In genomic region chr21:45525153-45525909, GRCh38 we compare ENCODE assay signal across 17 cellular contexts. TPM values are rescaled to one million over a fixed set of nuclear protein-coding genes. Genes with fewer than 3 reads are reported as not detected.
DNase-seq lines count a peak whose midpoint lies in the region; ATAC-seq and TF ChIP-seq lines count a peak whose summit lies in the region.
"Had no signal": no experiment of that assay in that cellular context is flagged by ENCODE, and none has a peak within 500 bp of the region (broad histone marks: within the 10 kb centered on the region; RNA-seq: fewer than 3 reads in every experiment).

No MANE protein-coding gene starts in this region.

- no peaks in the 10 kb centered on the region for H3K79me2 ChIP-seq in osteoblast (ENCODE audit: insufficient read depth, low read length)

- H3K9me3 ChIP-seq in colonic mucosa (no peaks in the 10 kb centered on the region), osteoblast (ENCODE audit: low read depth, low read length) (peaks cover 3% of the 10 kb centered on the region)

- no peaks in the 10 kb centered on the region for H3K27me3 Mint-ChIP-seq in T-cell
- H3K27me3 Mint-ChIP-seq: naive thymus-derived CD4-positive, alpha-beta T cell had no signal

- no peak for TF ChIP-seq CTCF in VCaP (conservative IDR thresholded peaks at IDR 0.05)
- no peak for TF ChIP-seq CTCF in colonic mucosa (IDR thresholded peaks at IDR 0.05)
- TF ChIP-seq CTCF in osteoblast (IDR thresholded peaks at IDR 0.05; ENCODE audit: extremely low read depth, low read depth, low read length): no peak

- peaks cover 34% of the 10 kb centered on the region for H3K36me3 Mint-ChIP-seq in T-cell

- H3K9me3 Mint-ChIP-seq in T-cell: peaks cover 0 to 13% (median 7%) of the 10 kb centered on the region in 3 donors

- POLR2A ChIA-PET in T-cell (lab: Charles Lee): no interaction called here

- CTCF ChIA-PET in T-cell (lab: Charles Lee): interaction anchor here in 1 of 2 donors (0.6 kb wide), 1 partner anchor 80 kb away, joined by 4 read pairs; no protein-coding TSS in a partner anchor

- ATAC-seq in left lobe of liver (peak; percentile 86), sciatic nerve (peak; percentile 79), HG03280 (IDR thresholded peaks at IDR 0.05; ENCODE audit: unreplicated experiment) (no peak), T-cell (replicated peaks in 1 of 4) (no peak)
- ATAC-seq: HCT116; naive thymus-derived CD4-positive, alpha-beta T cell had no signal

- H3K27ac ChIP-seq in VCaP (peak overlapping the region; percentile 68), colonic mucosa (no peak overlapping the region), osteoblast (ENCODE audit: low read depth, low read length) (no peak overlapping the region)
- H3K27ac ChIP-seq: esophagus squamous epithelium had no signal

- H3K4me3 ChIP-seq in colonic mucosa (no peak overlapping the region), osteoblast (ENCODE audit: insufficient read depth, low read length) (no peak overlapping the region)
- H3K4me3 ChIP-seq: esophagus squamous epithelium had no signal

- no peak overlapping the region for H3K4me3 Mint-ChIP-seq in T-cell
- H3K4me3 Mint-ChIP-seq: naive thymus-derived CD4-positive, alpha-beta T cell had no signal

- intact Hi-C loops in colonic mucosa (cut with DNase I) (no loop called here), sciatic nerve (cut with DNase I) (no loop called here)

- H3K4me1 ChIP-seq in colonic mucosa: peaks cover 8% of the 10 kb centered on the region
- H3K4me1 ChIP-seq in osteoblast (ENCODE audit: insufficient read depth, low read length): no peaks in the 10 kb centered on the region
- H3K4me1 ChIP-seq: esophagus squamous epithelium had no signal

- H3K36me3 ChIP-seq in colonic mucosa: no peaks in the 10 kb centered on the region
- peaks cover 9% of the 10 kb centered on the region for H3K36me3 ChIP-seq in osteoblast (ENCODE audit: insufficient read depth, low read length)

- H3K9ac ChIP-seq in colonic mucosa (ENCODE audit: low read depth in 2 of 2, low read length in 2 of 2): no peak overlapping the region

- no peaks in the 10 kb centered on the region for H4K20me1 ChIP-seq in osteoblast (ENCODE audit: insufficient read depth, low read length)

- peak; percentile 81 for DNase-seq in colonic mucosa
- DNase-seq in left lobe of liver (ENCODE audit: low spot score): peak; percentile 97
- peak; percentile 62 for DNase-seq in sciatic nerve (ENCODE audit: low spot score)
- DNase-seq in osteoblast (ENCODE audit: insufficient read length, low spot score, missing footprints): no peak
- DNase-seq in erythroblast (lab: John Stamatoyannopoulos, UW): no peak
- no peak for DNase-seq in T-cell
- DNase-seq: activated CD4-positive, CD25-positive, alpha-beta regulatory T cell treated with anti-CD3 and anti-CD28 coated beads, Interleukin-2, amount 50 U/mL, for 72 hours; cortex of kidney; DND-41; esophagus squamous epithelium; kidney glomerular epithelial cell; NCI-H82; stimulated activated naive CD4-positive, alpha-beta T cell had no signal

- TF ChIP-seq POLR2A in erythroblast (IDR thresholded peaks at IDR 0.05; ENCODE audit: low read length): no peak

- no peak overlapping the region for H3K27ac Mint-ChIP-seq in T-cell
- H3K27ac Mint-ChIP-seq: naive thymus-derived CD4-positive, alpha-beta T cell had no signal

- no peak overlapping the region for H2AFZ ChIP-seq in osteoblast (ENCODE audit: low read length)

- no peak overlapping the region for H3K4me2 ChIP-seq in osteoblast (ENCODE audit: insufficient read depth, low read length)

- H3K4me1 Mint-ChIP-seq in T-cell: no peaks in the 10 kb centered on the region

- H3K27me3 ChIP-seq in colonic mucosa (no peaks in the 10 kb centered on the region), osteoblast (ENCODE audit: insufficient read depth, low read length) (no peaks in the 10 kb centered on the region)
- H3K27me3 ChIP-seq: esophagus squamous epithelium had no signal

RNA-seq across cellular contexts. Expression of gene SLC19A1, which starts 16.9 kb away (rescaled TPM):
- total RNA-seq in colonic mucosa (10 to 100 TPM; 10.7 to 25.3 TPM), left lobe of liver (13.7 TPM), sciatic nerve (10.2 TPM), osteoblast (2.9 and 3.2 TPM in 2 replicates), T-cell (10 to 100 TPM; 10.4 to 19.2 (median 16.4) TPM)

Comparison
In these comparisons a context has a peak if more than half of its experiments do, and no peak if none do; other contexts are left out.
1. DNase-seq: peak in colonic mucosa (single experiment), left lobe of liver (single experiment) and sciatic nerve (single experiment); none in osteoblast (single experiment), erythroblast (0 of 2) and T-cell (0 of 34).
2. ATAC-seq: peak in left lobe of liver (single experiment) and sciatic nerve (single experiment); none in HG03280 (single experiment) and T-cell (0 of 4).